In genomic region chr2:158179660-158180059, GRCh38 we compare ENCODE assay signal across 8 cellular contexts.
DNase-seq lines count a peak whose midpoint lies in the region; ATAC-seq and TF ChIP-seq lines count a peak whose summit lies in the region.

No MANE protein-coding gene starts in this region.

- H3K4me1 Mint-ChIP-seq in activated CD4-positive, alpha-beta T cell treated with anti-CD3 and anti-CD28 coated beads, Interleukin-2, amount 10 ng/mL, durations not matched to agents 7 days and 5 days = no peaks in the 10 kb centered on the region
- H3K4me1 Mint-ChIP-seq in activated T-helper 2 cell treated with anti-CD3 and anti-CD28 coated beads, Interferon-gamma antibody, Interleukin-2, Interleukin-4, amounts not matched to agents 10 μg/mL and 5 μg/mL and 100 μg/mL, durations not matched to agents 14 hours and 24 hours and 36 hours (ENCODE audit: low read depth) = no peaks in the 10 kb centered on the region

- intact Hi-C loops in activated T-helper 2 cell treated with anti-CD3 and anti-CD28 coated beads, Interferon-gamma antibody, Interleukin-2, Interleukin-4, amounts not matched to agents 10 μg/mL and 5 μg/mL and 100 μg/mL, durations not matched to agents 14 hours and 24 hours and 36 hours (cut with micrococcal nuclease) = loop anchor here (10.0 kb wide), 1 partner anchor 575 kb away; no protein-coding TSS in a partner anchor

- POLR2A ChIA-PET in AG04449 (lab: Yijun Ruan, JAX) = no interaction called here
- POLR2A ChIA-PET in activated CD4-positive, alpha-beta T cell treated with anti-CD3 and anti-CD28 coated beads, Interleukin-2, amount 10 ng/mL, durations not matched to agents 7 days and 5 days (lab: Charles Lee) = no interaction called here

- TF ChIP-seq CTCF in AG04449 (IDR thresholded peaks at IDR 0.05; ENCODE audit: insufficient read depth, low read length, missing control alignments) = peak; percentile 1

- ATAC-seq in GM18909 (IDR thresholded peaks at IDR 0.05; ENCODE audit: poor library complexity, unreplicated experiment) (peak; percentile 59), HG03565 (IDR thresholded peaks at IDR 0.05; ENCODE audit: unreplicated experiment) (no peak), GM18907 (IDR thresholded peaks at IDR 0.05; ENCODE audit: unreplicated experiment) (no peak)

- no peak overlapping the region for H3K4me3 Mint-ChIP-seq in activated CD4-positive, alpha-beta T cell treated with anti-CD3 and anti-CD28 coated beads, Interleukin-2, amount 10 ng/mL, durations not matched to agents 7 days and 5 days
- no peak overlapping the region for H3K4me3 Mint-ChIP-seq in activated T-helper 2 cell treated with anti-CD3 and anti-CD28 coated beads, Interferon-gamma antibody, Interleukin-2, Interleukin-4, amounts not matched to agents 10 μg/mL and 5 μg/mL and 100 μg/mL, durations not matched to agents 14 hours and 24 hours and 36 hours (ENCODE audit: low read depth)

- no peaks in the 10 kb centered on the region for H3K36me3 Mint-ChIP-seq in activated CD4-positive, alpha-beta T cell treated with anti-CD3 and anti-CD28 coated beads, Interleukin-2, amount 10 ng/mL, durations not matched to agents 7 days and 5 days (ENCODE audit: low read depth)
- no peaks in the 10 kb centered on the region for H3K36me3 Mint-ChIP-seq in activated T-helper 2 cell treated with anti-CD3 and anti-CD28 coated beads, Interferon-gamma antibody, Interleukin-2, Interleukin-4, amounts not matched to agents 10 μg/mL and 5 μg/mL and 100 μg/mL, durations not matched to agents 14 hours and 24 hours and 36 hours (ENCODE audit: low read depth)

- peaks cover 44% of the 10 kb centered on the region for H3K27me3 Mint-ChIP-seq in activated CD4-positive, alpha-beta T cell treated with anti-CD3 and anti-CD28 coated beads, Interleukin-2, amount 10 ng/mL, durations not matched to agents 7 days and 5 days
- H3K27me3 Mint-ChIP-seq in activated T-helper 2 cell treated with anti-CD3 and anti-CD28 coated beads, Interferon-gamma antibody, Interleukin-2, Interleukin-4, amounts not matched to agents 10 μg/mL and 5 μg/mL and 100 μg/mL, durations not matched to agents 14 hours and 24 hours and 36 hours (ENCODE audit: low read depth) = peaks cover 37% of the 10 kb centered on the region

- no peak overlapping the region for H3K27ac Mint-ChIP-seq in activated CD4-positive, alpha-beta T cell treated with anti-CD3 and anti-CD28 coated beads, Interleukin-2, amount 10 ng/mL, durations not matched to agents 7 days and 5 days
- H3K27ac Mint-ChIP-seq in activated T-helper 2 cell treated with anti-CD3 and anti-CD28 coated beads, Interferon-gamma antibody, Interleukin-2, Interleukin-4, amounts not matched to agents 10 μg/mL and 5 μg/mL and 100 μg/mL, durations not matched to agents 14 hours and 24 hours and 36 hours = no peak overlapping the region

- DNase-seq in AG04449 (ENCODE audit: low read depth, low spot score) (no peak), NOMO-1 treated with DMSO at 0.1 percent for 48 hours (lab: John Stamatoyannopoulos, UW; ENCODE audit: unreplicated experiment) (peak; percentile 48), glomerular endothelial cell (ENCODE audit: extremely low read depth, low read depth, low spot score) (peak; percentile 20)
- DNase-seq in activated CD4-positive, alpha-beta T cell treated with anti-CD3 and anti-CD28 coated beads, Interleukin-2, amount 10 ng/mL, durations not matched to agents 7 days and 5 days = no peak
- no peak for DNase-seq in activated T-helper 2 cell treated with anti-CD3 and anti-CD28 coated beads, Interferon-gamma antibody, Interleukin-2, Interleukin-4, amounts not matched to agents 10 μg/mL and 5 μg/mL and 100 μg/mL, durations not matched to agents 14 hours and 24 hours and 36 hours (ENCODE audit: low spot score)

- CTCF ChIA-PET in AG04449 (lab: Yijun Ruan, JAX) = interaction anchor here (1.1 to 5.3 kb wide), 12 partner anchors 12 to 575 kb away, joined by 3 to 76 read pairs (median 4); partner anchors contain the start of genes CCDC148 and PKP4
- CTCF ChIA-PET in activated CD4-positive, alpha-beta T cell treated with anti-CD3 and anti-CD28 coated beads, Interleukin-2, amount 10 ng/mL, durations not matched to agents 7 days and 5 days (lab: Charles Lee) = no interaction called here

- no peak overlapping the region for H3K4me3 ChIP-seq in AG04449 (ENCODE audit: low read depth, low read length)

- H3K9me3 Mint-ChIP-seq in activated CD4-positive, alpha-beta T cell treated with anti-CD3 and anti-CD28 coated beads, Interleukin-2, amount 10 ng/mL, durations not matched to agents 7 days and 5 days = no peaks in the 10 kb centered on the region
- H3K9me3 Mint-ChIP-seq in activated T-helper 2 cell treated with anti-CD3 and anti-CD28 coated beads, Interferon-gamma antibody, Interleukin-2, Interleukin-4, amounts not matched to agents 10 μg/mL and 5 μg/mL and 100 μg/mL, durations not matched to agents 14 hours and 24 hours and 36 hours = no peaks in the 10 kb centered on the region

Comparison
In these comparisons a context has a peak if more than half of its experiments do, and no peak if none do; other contexts are left out.
1. DNase-seq: peak in NOMO-1 treated with DMSO at 0.1 percent for 48 hours (single experiment) and glomerular endothelial cell (single experiment); none in AG04449 (single experiment), activated CD4-positive, alpha-beta T cell treated with anti-CD3 and anti-CD28 coated beads, Interleukin-2, amount 10 ng/mL, durations not matched to agents 7 days and 5 days (single experiment) and activated T-helper 2 cell treated with anti-CD3 and anti-CD28 coated beads, Interferon-gamma antibody, Interleukin-2, Interleukin-4, amounts not matched to agents 10 μg/mL and 5 μg/mL and 100 μg/mL, durations not matched to agents 14 hours and 24 hours and 36 hours (single experiment).